Comparison of ENCODE assay signal across 8 cellular contexts in genomic region chr12:57086951-57087688, GRCh38. TPM values are rescaled to one million over a fixed set of nuclear protein-coding genes. Genes with fewer than 3 reads are reported as not detected.
DNase-seq lines count a peak whose midpoint lies in the region; ATAC-seq lines count a peak whose summit lies in the region.

No MANE protein-coding gene starts in this region.

- peak overlapping the region; percentile 72 for H3K4me3 ChIP-seq in NT2/D1 (ENCODE audit: insufficient read length, low read depth)

- DNase-seq in NCI-H345 (lab: John Stamatoyannopoulos, UW) (peak; percentile 33), NCI-H345 treated with DMSO at 0.1 percent for 48 hours (lab: John Stamatoyannopoulos, UW; ENCODE audit: unreplicated experiment) (no peak), NT2/D1 (ENCODE audit: low read depth, low spot score) (no peak), myocyte (ENCODE audit: low read depth) (peak; percentile 91)
- DNase-seq in activated T-cell treated with anti-CD3 and anti-CD28 coated beads, Interleukin-2, amount 50 U/mL, for 1 hour = peak; percentile 94
- DNase-seq in stimulated activated CD8-positive, alpha-beta memory T cell treated with anti-CD3 and anti-CD28 coated beads, Interleukin-7, amount 100 ng/mL, for 24 hours (ENCODE audit: low read depth) = peak; percentile 88

- H3K9ac ChIP-seq in NT2/D1 (ENCODE audit: insufficient read length, low read depth) = peak overlapping the region; percentile 89

- no peaks in the 10 kb centered on the region for H3K27me3 ChIP-seq in NT2/D1 (ENCODE audit: insufficient read depth, insufficient read length)

- H3K4me1 ChIP-seq in NT2/D1 (ENCODE audit: insufficient read depth, insufficient read length) = peaks cover 10% of the 10 kb centered on the region

- H3K36me3 ChIP-seq in NT2/D1 (ENCODE audit: insufficient read depth, insufficient read length, low read length) = peaks cover 18% of the 10 kb centered on the region

- ATAC-seq in HG03066 (IDR thresholded peaks at IDR 0.05; ENCODE audit: low read depth, unreplicated experiment) (peak; percentile 35), esophagus mucosa (peak; percentile 55)

- H3K9me3 ChIP-seq in NT2/D1 (ENCODE audit: insufficient read depth, low read length) = no peaks in the 10 kb centered on the region

RNA-seq across cellular contexts. Expression of gene NAB2, which starts 1.8 kb away (rescaled TPM):
- 13.7 TPM for total RNA-seq in esophagus mucosa
- 50.6 and 76.7 TPM in 2 replicates for total RNA-seq in myocyte
- 53.8 TPM for polyA plus RNA-seq in myocyte (2012)

RNA-seq across cellular contexts. Expression of gene NEMP1, which starts 8.5 kb away (rescaled TPM):
- total RNA-seq in esophagus mucosa (5.7 TPM), myocyte (9.9 and 19.1 TPM in 2 replicates)
- 4.3 TPM for polyA plus RNA-seq in myocyte (2012)

RNA-seq across cellular contexts. Expression of gene STAT6, which starts 24.0 kb away (rescaled TPM):
- 108 TPM for total RNA-seq in esophagus mucosa
- 51.1 and 59.4 TPM in 2 replicates for total RNA-seq in myocyte
- 66.7 TPM for polyA plus RNA-seq in myocyte (2012)

RNA-seq across cellular contexts. Expression of gene MYO1A, which starts 37.2 kb away (rescaled TPM):
- total RNA-seq in esophagus mucosa = 0.52 TPM
- total RNA-seq in myocyte = not detected in 2 replicates
- 0.06 TPM for polyA plus RNA-seq in myocyte (2012)

RNA-seq across cellular contexts. Expression of gene LRP1, which starts 41.2 kb away (rescaled TPM):
- total RNA-seq in esophagus mucosa = 74.0 TPM
- total RNA-seq in myocyte = 40.0 and 53.8 TPM in 2 replicates
- polyA plus RNA-seq in myocyte (2012) = 703 TPM

Comparison
In these comparisons a context has a peak if more than half of its experiments do, and no peak if none do; other contexts are left out.
1. DNase-seq: peak in NCI-H345 (single experiment), activated T-cell treated with anti-CD3 and anti-CD28 coated beads, Interleukin-2, amount 50 U/mL, for 1 hour (single experiment), myocyte (single experiment) and stimulated activated CD8-positive, alpha-beta memory T cell treated with anti-CD3 and anti-CD28 coated beads, Interleukin-7, amount 100 ng/mL, for 24 hours (single experiment); none in NCI-H345 treated with DMSO at 0.1 percent for 48 hours (single experiment) and NT2/D1 (single experiment).